In genomic region chr2:25255745-25256485, GRCh38 we compare ENCODE assay signal across 19 cellular contexts.
DNase-seq lines count a peak whose midpoint lies in the region; ATAC-seq and TF ChIP-seq lines count a peak whose summit lies in the region.
"Had no signal": no experiment of that assay in that cellular context is flagged by ENCODE, and none has a peak within 500 bp of the region (broad histone marks: within the 10 kb centered on the region; RNA-seq: fewer than 3 reads in every experiment).

No MANE protein-coding gene starts in this region.

- DNase-seq in activated T-cell treated with anti-CD3 and anti-CD28 coated beads, Interleukin-2, amount 50 U/mL, for 24 hours: no peak
- DNase-seq in activated T-cell treated with anti-CD3 and anti-CD28 coated beads for 4 hours (no peak), T-helper 17 cell (no peak), endothelial cell (ENCODE audit: low spot score) (no peak), KBM-7 (no peak), mammary epithelial cell (no peak)
- DNase-seq: activated CD8-positive, alpha-beta memory T cell treated with anti-CD3 and anti-CD28 coated beads for 24 hours; colonic mucosa; lower lobe of right lung; NCI-H1436; PC-3; T-helper 2 cell; WERI-Rb-1 had no signal

- no peak overlapping the region for H3K4me3 ChIP-seq in rectal smooth muscle tissue (ENCODE audit: low read length)
- no peak overlapping the region for H3K4me3 ChIP-seq in mammary epithelial cell (replicated peaks in 1 of 3; ENCODE audit: insufficient read depth in 1 of 3, low read depth in 2 of 3, low read length in 3 of 3)
- H3K4me3 ChIP-seq: A549, ascending aorta, BLaER1, colonic mucosa, HAP-1, lower lobe of right lung had no signal

- CTCF ChIA-PET in mammary epithelial cell (lab: Charles Lee; ENCODE audit: low non-redundant PET): no interaction called here

- in situ Hi-C loops in KBM-7 (cut with MboI; ENCODE audit: low pct_unique_long_range_greater_than_20kb, low sequenced_read_pairs) (no loop called here), mammary epithelial cell (cut with MboI; ENCODE audit: low sequenced_read_pairs in 2 of 2) (no loop called here)

- no peaks in the 10 kb centered on the region for H3K79me2 ChIP-seq in mammary epithelial cell (ENCODE audit: insufficient read depth, low read length)

- H3K27ac Mint-ChIP-seq in activated T-cell treated with anti-CD3 and anti-CD28 coated beads, Interleukin-2, amount 50 U/mL, for 24 hours: peak overlapping the region; percentile 65
- H3K27ac Mint-ChIP-seq in T-helper 17 cell (peak overlapping the region; percentile 74), endothelial cell (ENCODE audit: unreplicated experiment) (peak overlapping the region; percentile 83)

- no peaks in the 10 kb centered on the region for H3K36me3 ChIP-seq in rectal smooth muscle tissue (ENCODE audit: control insufficient read depth, insufficient read depth, low read length)
- no peaks in the 10 kb centered on the region for H3K36me3 ChIP-seq in mammary epithelial cell (ENCODE audit: insufficient read depth, low read length)
- H3K36me3 ChIP-seq: colonic mucosa, HAP-1 had no signal

- TF ChIP-seq CTCF in endothelial cell (IDR thresholded peaks at IDR 0.05; ENCODE audit: unreplicated experiment) (no peak), mammary epithelial cell (conservative IDR thresholded peaks at IDR 0.05 in 1 of 2, IDR thresholded peaks at IDR 0.05 in 1 of 2; ENCODE audit: extremely low read depth in 1 of 2, insufficient read depth in 1 of 2, low read depth in 1 of 2, low read length in 2 of 2) (no peak)

- H2AFZ ChIP-seq in mammary epithelial cell (ENCODE audit: low read depth, low read length): no peak overlapping the region

- H3K9me3 Mint-ChIP-seq in activated T-cell treated with anti-CD3 and anti-CD28 coated beads, Interleukin-2, amount 50 U/mL, for 24 hours: no peaks in the 10 kb centered on the region
- H3K9me3 Mint-ChIP-seq in endothelial cell (ENCODE audit: unreplicated experiment): no peaks in the 10 kb centered on the region

- intact Hi-C loops in mammary epithelial cell (cut with micrococcal nuclease): no loop called here

- no peaks in the 10 kb centered on the region for H4K20me1 ChIP-seq in mammary epithelial cell (ENCODE audit: insufficient read depth, low read length)
- H4K20me1 ChIP-seq: BLaER1 had no signal

- peak overlapping the region; percentile 56 for H3K27ac ChIP-seq in rectal smooth muscle tissue (ENCODE audit: low read depth, low read length)
- no peak overlapping the region for H3K27ac ChIP-seq in mammary epithelial cell (ENCODE audit: insufficient read depth, low read depth, low read length)
- H3K27ac ChIP-seq: A549, BLaER1, colonic mucosa, lower lobe of right lung had no signal

- H3K27me3 ChIP-seq in rectal smooth muscle tissue (ENCODE audit: control insufficient read depth, insufficient read depth, low read length) (no peaks in the 10 kb centered on the region), mammary epithelial cell (ENCODE audit: insufficient read depth, low read length) (no peaks in the 10 kb centered on the region)
- H3K27me3 ChIP-seq: ascending aorta, BLaER1, colonic mucosa had no signal

- no TSS peak for BruUV-seq in mammary epithelial cell (replicated peaks; lab: Mats Ljungman, UMichigan)

- H3K4me1 ChIP-seq in rectal smooth muscle tissue (ENCODE audit: control insufficient read depth, insufficient read depth, low read length): peaks cover 20% of the 10 kb centered on the region
- H3K4me1 ChIP-seq in mammary epithelial cell (ENCODE audit: insufficient read depth, low read length): peaks cover 9% of the 10 kb centered on the region
- H3K4me1 ChIP-seq: colonic mucosa, HAP-1 had no signal

- H3K27me3 Mint-ChIP-seq in activated T-cell treated with anti-CD3 and anti-CD28 coated beads, Interleukin-2, amount 50 U/mL, for 24 hours: no peaks in the 10 kb centered on the region
- H3K27me3 Mint-ChIP-seq in T-helper 17 cell: no peaks in the 10 kb centered on the region
- H3K27me3 Mint-ChIP-seq in endothelial cell (ENCODE audit: unreplicated experiment): peaks cover 21% of the 10 kb centered on the region

- no peak overlapping the region for H3K9ac ChIP-seq in rectal smooth muscle tissue (ENCODE audit: low read length)
- H3K9ac ChIP-seq in mammary epithelial cell (ENCODE audit: insufficient read depth, low read length): no peak overlapping the region
- H3K9ac ChIP-seq: BLaER1 had no signal

- peaks cover 80% of the 10 kb centered on the region for H3K36me3 Mint-ChIP-seq in activated T-cell treated with anti-CD3 and anti-CD28 coated beads, Interleukin-2, amount 50 U/mL, for 24 hours (ENCODE audit: low read depth)
- H3K36me3 Mint-ChIP-seq in T-helper 17 cell (ENCODE audit: low read depth): peaks cover 11% of the 10 kb centered on the region
- peaks cover 27% of the 10 kb centered on the region for H3K36me3 Mint-ChIP-seq in endothelial cell (ENCODE audit: low read depth, unreplicated experiment)

- no peaks in the 10 kb centered on the region for H3K9me3 ChIP-seq in T-helper 17 cell (ENCODE audit: control insufficient read depth, low read length, poor library complexity, severe bottlenecking)
- H3K9me3 ChIP-seq in mammary epithelial cell (replicated peaks; ENCODE audit: insufficient read depth, low read length): no peaks in the 10 kb centered on the region
- H3K9me3 ChIP-seq: A549, ascending aorta, BLaER1, colonic mucosa, HAP-1, lower lobe of right lung had no signal

- 95% methylated on average over 15 of the region's 15 CpGs for WGBS in mammary epithelial cell (ENCODE audit: low coverage, missing lambda C conversion rate)

- dilution Hi-C loops in mammary epithelial cell (cut with HindIII; ENCODE audit: low sequenced_read_pairs): no loop called here

- peaks cover 47% of the 10 kb centered on the region for H3K4me1 Mint-ChIP-seq in activated T-cell treated with anti-CD3 and anti-CD28 coated beads, Interleukin-2, amount 50 U/mL, for 24 hours (ENCODE audit: low read depth)
- H3K4me1 Mint-ChIP-seq in T-helper 17 cell (peaks cover 18% of the 10 kb centered on the region), endothelial cell (ENCODE audit: unreplicated experiment) (peaks cover 66% of the 10 kb centered on the region)

- no peak overlapping the region for H3K4me3 Mint-ChIP-seq in activated T-cell treated with anti-CD3 and anti-CD28 coated beads, Interleukin-2, amount 50 U/mL, for 24 hours
- H3K4me3 Mint-ChIP-seq in T-helper 17 cell (no peak overlapping the region), endothelial cell (ENCODE audit: unreplicated experiment) (peak overlapping the region; percentile 29)

- no peak overlapping the region for H3K4me2 ChIP-seq in mammary epithelial cell (ENCODE audit: insufficient read depth, low read depth, low read length)
- H3K4me2 ChIP-seq: A549, BLaER1 had no signal

- ATAC-seq in T-helper 17 cell: no peak
- no peak for ATAC-seq in GM21390 (IDR thresholded peaks at IDR 0.05; ENCODE audit: unreplicated experiment)
- ATAC-seq: A549, lower lobe of right lung, PC-3 had no signal
